22 cellular contexts compared by ENCODE assay signal in genomic region chr4:176207839-176208238, GRCh38. TPM values are rescaled to one million over a fixed set of nuclear protein-coding genes. Genes with fewer than 3 reads are reported as not detected.
A peak's percentile ranks its signal among the peaks of the same experiment; 100 is the strongest.
DNase-seq lines count a peak whose midpoint lies in the region; ATAC-seq and TF ChIP-seq lines count a peak whose summit lies in the region.
"Had no signal": no experiment of that assay in that cellular context is flagged by ENCODE, and none has a peak within 500 bp of the region (broad histone marks: within the 10 kb centered on the region; RNA-seq: fewer than 3 reads in every experiment).

No MANE protein-coding gene starts in this region.

- peaks cover 6% of the 10 kb centered on the region; the same call in 1 of the 2 replicates for H3K9me3 Mint-ChIP-seq in HFFc6
- H3K9me3 Mint-ChIP-seq in CD8-positive, alpha-beta memory T cell: peaks cover 0 to 2% (median 0%) of the 10 kb centered on the region in 5 donors

- H3K9me3 ChIP-seq in left ventricle myocardium inferior (replicated peaks) (peaks cover 12% of the 10 kb centered on the region), mucosa of descending colon (no peaks in the 10 kb centered on the region)
- H3K9me3 ChIP-seq in CD8-positive, alpha-beta memory T cell (ENCODE audit: low read length): no peaks in the 10 kb centered on the region
- H3K9me3 ChIP-seq: BE2C, Caco-2, HAP-1, Peyer's patch had no signal

- H3K4me3 ChIP-seq in left ventricle myocardium inferior (no peak overlapping the region), mucosa of descending colon (no peak overlapping the region)
- no peak overlapping the region for H3K4me3 ChIP-seq in CD8-positive, alpha-beta memory T cell (ENCODE audit: low read length)
- H3K4me3 ChIP-seq: HAP-1, K562, Peyer's patch, SK-N-MC had no signal

- H3K4me1 ChIP-seq in left ventricle myocardium inferior (peaks cover 3% of the 10 kb centered on the region), mucosa of descending colon (ENCODE audit: low read depth) (no peaks in the 10 kb centered on the region)
- H3K4me1 ChIP-seq in CD8-positive, alpha-beta memory T cell (ENCODE audit: insufficient read depth, low read length): no peaks in the 10 kb centered on the region
- H3K4me1 ChIP-seq: BE2C, Caco-2, HAP-1, Peyer's patch had no signal

- DNase-seq in Right ventricle myocardium superior: no peak
- no peak for DNase-seq in left ventricle myocardium inferior
- DNase-seq in HFFc6: peak; percentile 11
- DNase-seq in SK-N-DZ (ENCODE audit: low spot score): peak; percentile 68
- DNase-seq in mucosa of descending colon: no peak
- no peak for DNase-seq in activated gamma-delta T cell (lab: John Stamatoyannopoulos, UW)
- no peak for DNase-seq in CD8-positive, alpha-beta memory T cell
- DNase-seq: BE2C; Caco-2; CD4-positive, CD25-positive, alpha-beta regulatory T cell; DMS53; MV-4-11; NCI-H1417; NCI-H187; NCI-H2227 treated with DMSO at 0.1 percent for 48 hours; NCI-H510A treated with DMSO at 0.1 percent for 48 hours; Peyer's patch; T-cell had no signal

- no peaks in the 10 kb centered on the region for H3K4me1 Mint-ChIP-seq in HFFc6 (ENCODE audit: low read depth)
- no peaks in the 10 kb centered on the region for H3K4me1 Mint-ChIP-seq in CD8-positive, alpha-beta memory T cell
- H3K4me1 Mint-ChIP-seq: T-cell had no signal

- intact Hi-C loops in Right ventricle myocardium superior (cut with DNase I): no loop called here
- intact Hi-C loops in left ventricle myocardium inferior (cut with micrococcal nuclease): no loop called here
- intact Hi-C loops in mucosa of descending colon (cut with DNase I, micrococcal nuclease): no loop called here

- no peak overlapping the region for H3K27ac Mint-ChIP-seq in HFFc6
- H3K27ac Mint-ChIP-seq in CD8-positive, alpha-beta memory T cell: no peak overlapping the region
- H3K27ac Mint-ChIP-seq: CD4-positive, CD25-positive, alpha-beta regulatory T cell; T-cell had no signal

- TF ChIP-seq CTCF in left ventricle myocardium inferior (IDR thresholded peaks at IDR 0.05; ENCODE audit: borderline replicate concordance) (no peak), HFFc6 (IDR thresholded peaks at IDR 0.05) (no peak), mucosa of descending colon (IDR thresholded peaks at IDR 0.05) (no peak)

- H3K36me3 Mint-ChIP-seq in HFFc6 (ENCODE audit: low read depth): peaks cover 5% of the 10 kb centered on the region
- no peaks in the 10 kb centered on the region for H3K36me3 Mint-ChIP-seq in CD8-positive, alpha-beta memory T cell
- H3K36me3 Mint-ChIP-seq: CD4-positive, CD25-positive, alpha-beta regulatory T cell; T-cell had no signal

- no peak overlapping the region for H3K27ac ChIP-seq in left ventricle myocardium inferior (replicated peaks)
- H3K27ac ChIP-seq in CD8-positive, alpha-beta memory T cell (ENCODE audit: low read depth, low read length): no peak overlapping the region
- H3K27ac ChIP-seq: Peyer's patch, SK-N-MC had no signal

- peaks cover 10% of the 10 kb centered on the region for H3K27me3 ChIP-seq in left ventricle myocardium inferior (ENCODE audit: low read depth)
- H3K27me3 ChIP-seq in CD8-positive, alpha-beta memory T cell (ENCODE audit: insufficient read depth, low read length, poor library complexity, severe bottlenecking): no peaks in the 10 kb centered on the region
- H3K27me3 ChIP-seq: BE2C, Peyer's patch had no signal

- CTCF ChIA-PET in CD8-positive, alpha-beta memory T cell (lab: Charles Lee): no interaction called here

- H3K27me3 Mint-ChIP-seq in HFFc6 (ENCODE audit: insufficient read depth): peaks cover 11% of the 10 kb centered on the region
- H3K27me3 Mint-ChIP-seq in CD8-positive, alpha-beta memory T cell: peaks cover 31 to 62% of the 10 kb centered on the region in 2 donors

- POLR2A ChIA-PET in CD8-positive, alpha-beta memory T cell (lab: Charles Lee): no interaction called here

- ATAC-seq in Right ventricle myocardium superior (ENCODE audit: poor library complexity) (peak; percentile 49), mucosa of descending colon (peak; percentile 78), GM21717 (IDR thresholded peaks at IDR 0.05; ENCODE audit: unreplicated experiment) (no peak)
- ATAC-seq: K562, T-cell had no signal

- H3K4me3 Mint-ChIP-seq in HFFc6: no peak overlapping the region
- H3K4me3 Mint-ChIP-seq in CD8-positive, alpha-beta memory T cell: no peak overlapping the region
- H3K4me3 Mint-ChIP-seq: CD4-positive, CD25-positive, alpha-beta regulatory T cell; T-cell had no signal

- H3K36me3 ChIP-seq in left ventricle myocardium inferior (no peaks in the 10 kb centered on the region), mucosa of descending colon (ENCODE audit: low read depth) (no peaks in the 10 kb centered on the region)
- H3K36me3 ChIP-seq in CD8-positive, alpha-beta memory T cell (ENCODE audit: insufficient read depth, low read length): no peaks in the 10 kb centered on the region
- H3K36me3 ChIP-seq: BE2C, HAP-1, Peyer's patch had no signal

RNA-seq across cellular contexts. Expression of gene SPATA4, which starts 12.5 kb away (rescaled TPM):
- total RNA-seq in Right ventricle myocardium superior (0.32 TPM), left ventricle myocardium inferior (0.55 TPM), mucosa of descending colon (under 1 TPM in 1 of 3 donors, not detected in 2; 0.57 TPM)
- total RNA-seq in HFFc6 (2021; fragmentation: NEBNext Ultra II Directional; extraction: Animal tissue kit (Norgen Biotek cat#: 25700)): under 1 TPM in 4 of 6 experiments, not detected in 2; 0.14 to 0.38 (median 0.20) TPM
- 0.41 and 0.45 TPM in 2 replicates for polyA plus RNA-seq in SK-N-DZ (2014; cell fraction: cytosol; rRNA removed)
- 0.70 TPM in 1 of 2 replicates, not detected in the other for polyA plus RNA-seq in SK-N-DZ (2014; cell fraction: nucleus; rRNA removed)
- not detected for total RNA-seq in CD8-positive, alpha-beta memory T cell
- not detected for polyA plus RNA-seq in CD8-positive, alpha-beta memory T cell
- total RNA-seq: Caco-2; CD4-positive, CD25-positive, alpha-beta regulatory T cell; K562; Peyer's patch; T-cell had no signal
- polyA plus RNA-seq: CD4-positive, CD25-positive, alpha-beta regulatory T cell; K562 had no signal

Comparison
In these comparisons a context has a peak if more than half of its experiments do, and no peak if none do; other contexts are left out.
1. DNase-seq: peak in HFFc6 (single experiment) and SK-N-DZ (single experiment); none in Right ventricle myocardium superior (single experiment), left ventricle myocardium inferior (single experiment), mucosa of descending colon (0 of 3), activated gamma-delta T cell (single experiment) and CD8-positive, alpha-beta memory T cell (0 of 5).